ENCODE assay signal across 26 cellular contexts in genomic region chr18:5451871-5452270, GRCh38.
DNase-seq lines count a peak whose midpoint lies in the region; ATAC-seq and TF ChIP-seq lines count a peak whose summit lies in the region.
"Had no signal": no experiment of that assay in that cellular context is flagged by ENCODE, and none has a peak within 500 bp of the region (broad histone marks: within the 10 kb centered on the region; RNA-seq: fewer than 3 reads in every experiment).

No MANE protein-coding gene starts in this region.

- no peaks in the 10 kb centered on the region for H3F3A ChIP-seq in PC-3 (ENCODE audit: low read length, unreplicated experiment)

- CTCF ChIA-PET in PC-3 (lab: Charles Lee): no interaction called here

- ATAC-seq in PC-3: no peak
- no peak for ATAC-seq in GM18907 (IDR thresholded peaks at IDR 0.05; ENCODE audit: unreplicated experiment)
- ATAC-seq: A549; CD8-positive, alpha-beta T cell had no signal

- no peaks in the 10 kb centered on the region for H3K27me3 ChIP-seq in PC-3 (ENCODE audit: low read length)
- no peaks in the 10 kb centered on the region for H3K27me3 ChIP-seq in trophoblast cell (ENCODE audit: insufficient read depth, low read length)
- H3K27me3 ChIP-seq: BE2C; BLaER1; BLaER1 treated with 17β-estradiol and CSF1 and Interleukin-3, amounts not matched to agents 10 nM and 100 nM had no signal

- no peak overlapping the region for H3K4me3 ChIP-seq in PC-3 (ENCODE audit: low read length)
- no peak overlapping the region for H3K4me3 ChIP-seq in trophoblast cell (ENCODE audit: low read depth, low read length)
- H3K4me3 ChIP-seq: A549; BLaER1; BLaER1 treated with 17β-estradiol and CSF1 and Interleukin-3, amounts not matched to agents 10 nM and 100 nM had no signal

- H4K20me1 ChIP-seq in PC-3 (ENCODE audit: low read length): no peaks in the 10 kb centered on the region
- H4K20me1 ChIP-seq: BLaER1; BLaER1 treated with 17β-estradiol and CSF1 and Interleukin-3, amounts not matched to agents 10 nM and 100 nM had no signal

- H2AK5ac ChIP-seq in trophoblast cell (ENCODE audit: low read length): no peak overlapping the region

- no peaks in the 10 kb centered on the region for H3K9me2 ChIP-seq in PC-3 (replicated peaks; ENCODE audit: low read length)

- H3K4me1 ChIP-seq in PC-3 (ENCODE audit: insufficient read depth, low read length) (no peaks in the 10 kb centered on the region), trophoblast cell (ENCODE audit: control insufficient read depth in 1 of 2, insufficient read depth in 2 of 2, low read length in 2 of 2) (peaks cover 3 to 5% of the 10 kb centered on the region in 2 experiments)
- H3K4me1 ChIP-seq: A549, BE2C, BLaER1, Caco-2 had no signal

- H3K4me2 ChIP-seq in PC-3 (ENCODE audit: low read length) (no peak overlapping the region), trophoblast cell (ENCODE audit: low read length) (no peak overlapping the region)
- H3K4me2 ChIP-seq: A549, BLaER1 had no signal

- no peak overlapping the region for H2BK5ac ChIP-seq in trophoblast cell (ENCODE audit: low read depth, low read length, poor library complexity)

- H3K14ac ChIP-seq in trophoblast cell (ENCODE audit: low read length): no peak overlapping the region

- H3K9me3 ChIP-seq in PC-3 (ENCODE audit: low read length) (0 out of 2 replicates have a peak, but pooled peaks cover 5% of the 10 kb centered on the region), trophoblast cell (ENCODE audit: insufficient read depth, low read depth, low read length) (no peaks in the 10 kb centered on the region)
- H3K9me3 ChIP-seq: A549; BE2C; BLaER1; BLaER1 treated with 17β-estradiol and CSF1 and Interleukin-3, amounts not matched to agents 10 nM and 100 nM; Caco-2 had no signal

- no peak overlapping the region for H4K12ac ChIP-seq in trophoblast cell (ENCODE audit: low read depth, low read length)

- no peak for TF ChIP-seq CTCF in PC-3 (conservative IDR thresholded peaks at IDR 0.05; ENCODE audit: low read depth, low read length)

- no TSS peak for BruUV-seq in PC-3 (replicated peaks; lab: Mats Ljungman, UMichigan)

- intact Hi-C loops in PC-3 (cut with micrococcal nuclease): no loop called here

- H3K23ac ChIP-seq in trophoblast cell (ENCODE audit: low read length): no peak overlapping the region

- 0 out of 2 replicates have a peak, but pooled peaks cover 4% of the 10 kb centered on the region for H3K79me2 ChIP-seq in PC-3 (ENCODE audit: low read length)
- no peaks in the 10 kb centered on the region for H3K79me2 ChIP-seq in trophoblast cell (ENCODE audit: control insufficient read depth, insufficient read depth, low read length, poor library complexity)

- no CpG with 5 or more reads among the region's 9 CpGs for WGBS in trophoblast cell (ENCODE audit: extremely low coverage, insufficient coverage, insufficient read length)

- H3K4ac ChIP-seq in trophoblast cell (ENCODE audit: low read depth, low read length): no peak overlapping the region

- no peak overlapping the region for H2BK12ac ChIP-seq in trophoblast cell (ENCODE audit: low read length)

- no peak overlapping the region for H4K8ac ChIP-seq in trophoblast cell (ENCODE audit: low read depth, low read length)

- peak overlapping the region; percentile 88 for H3K27ac ChIP-seq in PC-3 (ENCODE audit: low read length)
- no peak overlapping the region for H3K27ac ChIP-seq in trophoblast cell (ENCODE audit: low read depth, low read length)
- H3K27ac ChIP-seq: 22Rv1, A549, BLaER1, C4-2B had no signal

- POLR2A ChIA-PET in PC-3 (lab: Charles Lee; ENCODE audit: unreplicated experiment): no interaction called here

- DNase-seq in PC-3 (no peak), trophoblast cell (peak; percentile 74 to 84)
- no peak for DNase-seq in activated T-cell treated with anti-CD3 and anti-CD28 coated beads, Interleukin-2, amount 50 U/mL, for 48 hours
- DNase-seq: 8988T; ACHN; AML-193; BE2C; C1 segment of cervical spinal cord; Caco-2; Calu3; CD4-positive, alpha-beta memory T cell; CD4-positive, alpha-beta T cell; CD4-positive, CD25-positive, alpha-beta regulatory T cell; CD8-positive, alpha-beta memory T cell; CD8-positive, alpha-beta T cell; COR-L47; DMS 273 treated with DMSO at 0.1 percent for 48 hours; DMS153; DND-41; EL had no signal

- H4K91ac ChIP-seq in trophoblast cell (ENCODE audit: low read depth, low read length): no peak overlapping the region

- no peak overlapping the region for H2BK120ac ChIP-seq in trophoblast cell (ENCODE audit: insufficient read depth, low read length, poor library complexity)

- H3K9ac ChIP-seq in PC-3 (ENCODE audit: low read length) (no peak overlapping the region), trophoblast cell (ENCODE audit: low read length) (no peak overlapping the region)
- H3K9ac ChIP-seq: BLaER1 had no signal

- no peak overlapping the region for H3K18ac ChIP-seq in trophoblast cell (ENCODE audit: low read length)

- H3K79me1 ChIP-seq in trophoblast cell (ENCODE audit: low read length): peaks cover 4% of the 10 kb centered on the region

- H3K36me3 ChIP-seq in PC-3 (ENCODE audit: low read depth, low read length) (no peaks in the 10 kb centered on the region), trophoblast cell (ENCODE audit: control insufficient read depth in 1 of 2, insufficient read depth in 2 of 2, low read length in 2 of 2) (peaks cover 0 to 7% of the 10 kb centered on the region in 2 experiments)
- H3K36me3 ChIP-seq: BE2C; BLaER1; BLaER1 treated with 17β-estradiol and CSF1 and Interleukin-3, amounts not matched to agents 10 nM and 100 nM had no signal

- H2AFZ ChIP-seq in PC-3 (ENCODE audit: low read length) (no peak overlapping the region), trophoblast cell (ENCODE audit: insufficient read depth, low read length, poor library complexity) (no peak overlapping the region)

Comparison
In these comparisons a context has a peak if more than half of its experiments do, and no peak if none do; other contexts are left out.
1. DNase-seq: peak in trophoblast cell (2 of 2); none in PC-3 (single experiment) and activated T-cell treated with anti-CD3 and anti-CD28 coated beads, Interleukin-2, amount 50 U/mL, for 48 hours (0 of 2).